In the genomic region with DNA sequence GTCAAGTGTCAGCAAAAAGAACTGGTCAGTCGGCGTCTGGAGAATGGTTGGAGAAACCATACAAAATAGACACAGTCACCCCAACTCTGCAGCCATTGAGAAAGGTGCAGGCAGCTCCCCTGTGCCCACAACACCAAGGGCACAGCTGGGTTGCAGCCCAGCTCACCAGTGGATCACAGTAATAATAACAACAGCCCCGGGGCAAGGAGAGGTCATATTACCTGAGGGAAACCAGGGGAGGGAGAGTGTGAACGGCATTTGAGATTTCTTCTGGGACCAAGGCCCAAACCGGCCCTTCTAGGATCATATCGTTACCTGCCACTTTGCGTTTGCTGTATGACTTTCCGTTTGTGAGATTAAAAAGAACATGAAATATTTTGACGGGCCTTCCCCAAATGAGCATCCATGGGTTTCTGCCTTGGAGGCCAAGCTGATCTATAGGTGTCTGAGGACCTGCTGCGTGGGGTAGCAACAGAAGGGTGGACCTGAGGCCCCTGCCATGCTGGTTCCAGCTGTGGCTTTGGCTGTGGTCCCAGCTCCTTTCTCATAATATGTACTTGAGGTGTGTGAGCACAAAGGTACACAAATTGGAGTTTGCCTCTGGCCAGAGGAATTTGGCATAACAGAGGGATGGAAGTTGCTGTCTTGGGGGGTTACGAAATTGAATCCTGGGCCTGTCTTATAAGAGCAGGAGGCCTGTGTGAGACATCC, we compare ENCODE assay signal across 14 cellular contexts.
A peak's percentile ranks its signal among the peaks of the same experiment; 100 is the strongest.
DNase-seq lines count a peak whose midpoint lies in the region; ATAC-seq, FAIRE-seq and TF ChIP-seq lines count a peak whose summit lies in the region.
"Had no signal": no experiment of that assay in that cellular context is flagged by ENCODE, and none has a peak within 500 bp of the region (broad histone marks: within the 10 kb centered on the region; RNA-seq: fewer than 3 reads in every experiment).

No MANE protein-coding gene starts in this region.

- peaks cover 15% of the 10 kb centered on the region for H3K9me1 ChIP-seq in IMR-90 (ENCODE audit: insufficient read depth, low read length)

- no peak overlapping the region for H2AFZ ChIP-seq in IMR-90 (replicated peaks; ENCODE audit: low read length, poor library complexity)
- H2AFZ ChIP-seq in HepG2 (ENCODE audit: low read length) = no peak overlapping the region
- H2AFZ ChIP-seq: PC-9 had no signal

- H3K9me3 ChIP-seq in A549 (no peaks in the 10 kb centered on the region), IMR-90 (ENCODE audit: control insufficient read depth, insufficient read depth, low read length) (no peaks in the 10 kb centered on the region), RWPE2 (ENCODE audit: severe bottlenecking) (no peaks in the 10 kb centered on the region), HepG2 (ENCODE audit: low read length) (no peaks in the 10 kb centered on the region), uterus (no peaks in the 10 kb centered on the region)

- TF ChIP-seq EP300 in A549 (IDR thresholded peaks at IDR 0.05) = no peak
- no peak for TF ChIP-seq EP300 in HepG2 (IDR thresholded peaks at IDR 0.05; ENCODE audit: low read depth in 2 of 2, low read length in 2 of 2)
- no peak for TF ChIP-seq EP300 in HepG2 (CRISPR knock-in tag; IDR thresholded peaks at IDR 0.05; ENCODE audit: borderline replicate concordance)

- H3K79me1 ChIP-seq in IMR-90 (ENCODE audit: low read depth in 1 of 2, low read length in 2 of 2) = peaks cover 24 to 47% of the 10 kb centered on the region in 2 experiments

- peak overlapping the region; percentile 17; the same call in 2 of the 3 replicates for H3K4me2 ChIP-seq in A549
- no peak overlapping the region for H3K4me2 ChIP-seq in IMR-90 (ENCODE audit: low read depth, low read length)
- no peak overlapping the region for H3K4me2 ChIP-seq in HepG2 (ENCODE audit: low read depth, low read length)
- H3K4me2 ChIP-seq: PC-9 had no signal

- 82% methylated on average over 11 of the region's 11 CpGs for WGBS in A549 (ENCODE audit: missing lambda C conversion rate)
- 81% methylated on average over 5 of the region's 11 CpGs; no CpG with 5 or more reads in 1 of the 2 experiments for WGBS in IMR-90 (ENCODE audit: extremely low coverage in 2 of 2, insufficient read length in 1 of 2), 2 experiments
- 91% methylated on average over 11 of the region's 11 CpGs for WGBS in HepG2 (ENCODE audit: low lambda C conversion rate)

- peaks cover 72% of the 10 kb centered on the region for H3K79me2 ChIP-seq in HepG2 (ENCODE audit: insufficient read depth, low read length)

- H3K36me3 ChIP-seq in IMR-90 (ENCODE audit: control insufficient read depth, insufficient read depth, low read length) = no peaks in the 10 kb centered on the region
- no peaks in the 10 kb centered on the region; the same call in 1 of the 2 replicates for H3K36me3 ChIP-seq in RWPE2 (ENCODE audit: low read depth)
- peaks cover 3 to 13% of the 10 kb centered on the region in 2 experiments; a peak in 2 of 5 replicates for H3K36me3 ChIP-seq in HepG2 (replicated peaks in 1 of 2; ENCODE audit: control insufficient read depth in 1 of 2, insufficient read depth in 2 of 2, low read length in 2 of 2)
- no peaks in the 10 kb centered on the region for H3K36me3 ChIP-seq in uterus

- H3K4me3 ChIP-seq in A549 = no peak overlapping the region
- no peak overlapping the region for H3K4me3 ChIP-seq in IMR-90 (ENCODE audit: insufficient read depth, low read depth, low read length)
- no peak overlapping the region for H3K4me3 ChIP-seq in RWPE2 (ENCODE audit: severe bottlenecking)
- H3K4me3 ChIP-seq in HepG2 (replicated peaks in 1 of 3; ENCODE audit: insufficient read depth in 1 of 3, low read depth in 2 of 3, low read length in 3 of 3) = no peak overlapping the region
- no peak overlapping the region for H3K4me3 ChIP-seq in uterus
- H3K4me3 ChIP-seq: PC-9 had no signal

- H3K14ac ChIP-seq in IMR-90 (replicated peaks; ENCODE audit: low read depth, low read length) = no peak overlapping the region

- TF ChIP-seq CTCF in A549 (IDR thresholded peaks at IDR 0.05) (no peak), IMR-90 (conservative IDR thresholded peaks at IDR 0.05; ENCODE audit: low read depth, low read length) (no peak), RWPE2 (IDR thresholded peaks at IDR 0.05; ENCODE audit: poor library complexity, severe bottlenecking) (no peak), HepG2 (CRISPR knock-in tag; IDR thresholded peaks at IDR 0.05) (no peak), uterus (IDR thresholded peaks at IDR 0.05) (no peak)

- peak overlapping the region; percentile 8; the same call in 1 of the 2 replicates for H3K4ac ChIP-seq in IMR-90 (ENCODE audit: low read depth, low read length)

- H4K20me1 ChIP-seq in IMR-90 (ENCODE audit: insufficient read depth, low read length) = peaks cover 57% of the 10 kb centered on the region
- peaks cover 78% of the 10 kb centered on the region for H4K20me1 ChIP-seq in HepG2 (ENCODE audit: insufficient read depth, low read length)

- peak overlapping the region; percentile 45 to 70; a peak in 4 of 6 replicates for H3K27ac ChIP-seq in A549
- no peak overlapping the region for H3K27ac ChIP-seq in IMR-90 (ENCODE audit: insufficient read depth, low read length)
- H3K27ac ChIP-seq in RWPE2 (ENCODE audit: poor library complexity, severe bottlenecking) = peak overlapping the region; percentile 77
- no peak overlapping the region for H3K27ac ChIP-seq in HepG2 (ENCODE audit: extremely low read length, insufficient read depth, low read length)
- H3K27ac ChIP-seq in uterus = no peak overlapping the region
- H3K27ac ChIP-seq: PC-9 had no signal

- H4K91ac ChIP-seq in IMR-90 (ENCODE audit: insufficient read depth, low read depth, low read length) = no peak overlapping the region

- H3K27me3 ChIP-seq in IMR-90 (ENCODE audit: control insufficient read depth, insufficient read depth, low read length) = no peaks in the 10 kb centered on the region
- H3K27me3 ChIP-seq in RWPE2 (ENCODE audit: insufficient read depth, poor library complexity, severe bottlenecking) = no peaks in the 10 kb centered on the region
- H3K27me3 ChIP-seq in HepG2 (ENCODE audit: control insufficient read depth in 1 of 2, insufficient read depth in 2 of 2, low read length in 2 of 2) = no peaks in the 10 kb centered on the region
- no peaks in the 10 kb centered on the region for H3K27me3 ChIP-seq in uterus

- TF ChIP-seq POLR2A in A549 (IDR thresholded peaks at IDR 0.05; ENCODE audit: low read length) (no peak), IMR-90 (IDR thresholded peaks at IDR 0.05; ENCODE audit: low read depth, low read length) (no peak), HepG2 (IDR thresholded peaks at IDR 0.05; ENCODE audit: insufficient read depth in 1 of 2, low read depth in 2 of 2, low read length in 2 of 2) (no peak), uterus (IDR thresholded peaks at IDR 0.05) (no peak)

- dilution Hi-C loops in IMR-90 (cut with HindIII; ENCODE audit: low sequenced_read_pairs, unreplicated experiment) = no loop called here

- no peak overlapping the region for H2BK5ac ChIP-seq in IMR-90 (ENCODE audit: low read depth, low read length, poor library complexity, severe bottlenecking)

- BruUV-seq in IMR-90 (replicated peaks; lab: Mats Ljungman, UMichigan) (no TSS peak), HepG2 (replicated peaks; lab: Mats Ljungman, UMichigan) (no TSS peak)

- H3K18ac ChIP-seq in IMR-90 (ENCODE audit: low read depth, low read length) = no peak overlapping the region

- H2BK120ac ChIP-seq in IMR-90 (ENCODE audit: low read depth, low read length) = no peak overlapping the region; the same call in 1 of the 2 replicates

- peak overlapping the region; percentile 58; the same call in 1 of the 2 replicates for H2AK5ac ChIP-seq in IMR-90 (ENCODE audit: low read depth, low read length)

- DNase-seq in A549 (ENCODE audit: low read depth in 1 of 2, low spot score in 1 of 2) (no peak), IMR-90 (no peak), RWPE2 (ENCODE audit: low spot score) (no peak), HepG2 (ENCODE audit: low spot score) (peak; percentile 20), uterus (no peak), Kasumi-1 (lab: John Stamatoyannopoulos, UW) (no peak)
- DNase-seq in stimulated activated CD8-positive, alpha-beta memory T cell treated with anti-CD3 and anti-CD28 coated beads, Interleukin-4, amount 100 ng/mL, for 48 hours = no peak
- DNase-seq: activated CD8-positive, alpha-beta T cell treated with anti-CD3 and anti-CD28 coated beads, Interleukin-2, amount 10 ng/mL, durations not matched to agents 7 days and 5 days; activated naive CD4-positive, alpha-beta T cell treated with anti-CD3 and anti-CD28 coated beads, Interleukin-2, amount 50 U/mL, for 16 hours; GDM1; MM.1S had no signal

- FAIRE-seq in A549 (lab: Jason Lieb, UNC) (no peak), HepG2 (lab: Jason Lieb, UNC) (no peak)
- FAIRE-seq: islet of Langerhans had no signal

- no peak overlapping the region for H3K56ac ChIP-seq in IMR-90 (ENCODE audit: extremely low read depth, insufficient read depth, low read length)

- no peak overlapping the region for H4K5ac ChIP-seq in IMR-90 (ENCODE audit: low read depth, low read length)

- ATAC-seq in A549 (no peak), IMR-90 (ENCODE audit: low read depth) (no peak), RWPE2 (ENCODE audit: low read depth) (peak; percentile 43), HepG2 (no peak), HG02571 (IDR thresholded peaks at IDR 0.05; ENCODE audit: unreplicated experiment) (no peak)
- ATAC-seq: activated CD8-positive, alpha-beta T cell treated with anti-CD3 and anti-CD28 coated beads, Interleukin-2, amount 10 ng/mL, durations not matched to agents 7 days and 5 days had no signal

- POLR2A ChIA-PET in A549 (lab: Yijun Ruan, JAX) = no interaction called here
- POLR2A ChIA-PET in IMR-90 (lab: Charles Lee; ENCODE audit: unreplicated experiment) = no interaction called here
- POLR2A ChIA-PET in HepG2 (lab: Yijun Ruan, JAX) = interaction anchor here (1.0 kb wide), 1 partner anchor 17 kb away, joined by 3 read pairs; no protein-coding TSS in a partner anchor

- no peak overlapping the region for H2BK15ac ChIP-seq in IMR-90 (ENCODE audit: low read depth, low read length)

- CTCF ChIA-PET in A549 (lab: Yijun Ruan, JAX) (interaction anchor here (0.7 to 2.4 kb wide), 4 partner anchors 11 to 23 kb away, joined by 3 to 13 read pairs (median 3); no protein-coding TSS in a partner anchor), IMR-90 (lab: Yijun Ruan, JAX) (no interaction called here), HepG2 (lab: Yijun Ruan, JAX; ENCODE audit: low intra/inter-chr PET ratio, low total read pairs) (no interaction called here)

- in situ Hi-C loops in IMR-90 (cut with MboI; ENCODE audit: low sequenced_read_pairs) = no loop called here
- in situ Hi-C loops in HepG2 (cut with HindIII; ENCODE audit: extremely low pct_ligation_motif_present, low pct_unique_long_range_greater_than_20kb) = no loop called here

- intact Hi-C loops in IMR-90 (cut with micrococcal nuclease) (no loop called here), HepG2 (cut with micrococcal nuclease; ENCODE audit: unreplicated experiment) (no loop called here), uterus (cut with DNase I; ENCODE audit: low total_unique reads) (no loop called here)

- H2AK9ac ChIP-seq in IMR-90 (replicated peaks; ENCODE audit: low read depth, low read length, poor library complexity) = no peak overlapping the region

- H3K9ac ChIP-seq in IMR-90 (ENCODE audit: low read depth, low read length) (no peak overlapping the region), HepG2 (ENCODE audit: insufficient read depth, low read depth, low read length) (no peak overlapping the region)

- no peak overlapping the region for H2BK20ac ChIP-seq in IMR-90 (ENCODE audit: low read depth, low read length)

- H3K4me1 ChIP-seq in A549 (peaks cover 67% of the 10 kb centered on the region), IMR-90 (ENCODE audit: control insufficient read depth, insufficient read depth, low read length) (peaks cover 17% of the 10 kb centered on the region), RWPE2 (ENCODE audit: insufficient read depth, poor library complexity, severe bottlenecking) (peaks cover 41% of the 10 kb centered on the region), HepG2 (ENCODE audit: insufficient read depth, low read length) (peaks cover 54% of the 10 kb centered on the region), uterus (no peaks in the 10 kb centered on the region)

- TF ChIP-seq RAD21 in A549 (conservative IDR thresholded peaks at IDR 0.05 in 1 of 2, IDR thresholded peaks at IDR 0.05 in 1 of 2) (no peak), IMR-90 (IDR thresholded peaks at IDR 0.05; ENCODE audit: low read length) (no peak), HepG2 (CRISPR knock-in tag; IDR thresholded peaks at IDR 0.05) (no peak)

- H3K23ac ChIP-seq in IMR-90 (ENCODE audit: low read depth, low read length) = no peak overlapping the region

- H4K8ac ChIP-seq in IMR-90 (ENCODE audit: low read depth in 2 of 2, low read length in 2 of 2) = no peak overlapping the region

Comparison
In these comparisons a context has a peak if more than half of its experiments do, and no peak if none do; other contexts are left out.
1. H3K27ac ChIP-seq: peak in A549 (2 of 2) and RWPE2 (single experiment); none in IMR-90 (single experiment), HepG2 (single experiment) and uterus (0 of 2).